22 cellular contexts compared by ENCODE assay signal in the genomic region with DNA sequence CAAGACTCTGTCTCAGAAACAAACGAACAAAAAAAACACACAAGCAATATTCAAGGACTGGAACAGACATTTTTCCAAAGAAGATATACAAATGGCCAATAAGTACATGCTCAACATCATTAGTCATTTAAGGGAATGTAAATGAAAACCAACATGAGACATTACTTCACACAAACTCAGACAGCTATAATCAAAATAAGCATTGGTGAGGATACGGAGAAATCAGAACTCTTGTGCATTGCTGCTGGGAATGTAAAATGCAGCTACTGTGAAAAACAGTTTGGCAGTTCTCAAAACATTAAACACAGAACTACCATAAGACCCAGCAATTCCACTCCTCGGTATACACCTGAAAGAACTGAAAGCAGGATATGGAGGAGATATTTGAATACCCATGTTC. TPM values are rescaled to one million over a fixed set of nuclear protein-coding genes. Genes with fewer than 3 reads are reported as not detected.
DNase-seq lines count a peak whose midpoint lies in the region; ATAC-seq and TF ChIP-seq lines count a peak whose summit lies in the region.
"Had no signal": no experiment of that assay in that cellular context is flagged by ENCODE, and none has a peak within 500 bp of the region (broad histone marks: within the 10 kb centered on the region; RNA-seq: fewer than 3 reads in every experiment).

No MANE protein-coding gene starts in this region.

- H3K4me1 ChIP-seq in CD4-positive, CD25-positive, alpha-beta regulatory T cell (ENCODE audit: control insufficient read depth, insufficient read depth, low read length, poor library complexity, severe bottlenecking): no peaks in the 10 kb centered on the region
- H3K4me1 ChIP-seq in HEK293 (ENCODE audit: control insufficient read depth, insufficient read depth, low read length) (no peaks in the 10 kb centered on the region), OCI-LY7 (ENCODE audit: insufficient read depth, low read length, poor library complexity, severe bottlenecking) (no peaks in the 10 kb centered on the region), esophagus squamous epithelium (no peaks in the 10 kb centered on the region)

- no peak for DNase-seq in CD4-positive, CD25-positive, alpha-beta regulatory T cell
- DNase-seq in chondrocyte (ENCODE audit: low spot score) (no peak), OCI-LY7 (ENCODE audit: low spot score) (no peak), esophagus squamous epithelium (lab: John Stamatoyannopoulos, UW) (no peak), GF-D8 (lab: John Stamatoyannopoulos, UW) (no peak)
- no peak for DNase-seq in naive thymus-derived CD8-positive, alpha-beta T cell
- DNase-seq: activated CD4-positive, alpha-beta T cell treated with anti-CD3 and anti-CD28 coated beads for 4 hours; activated gamma-delta T cell; amygdala; left colon; MM.1S; NCI-H69; SHP77; stimulated activated CD4-positive, alpha-beta T cell treated with anti-CD3 and anti-CD28 coated beads, Interleukin-1b, Interleukin-23, amount 100 ng/mL, for 48 hours had no signal

- TF ChIP-seq CTCF in HEK293 (tag by site-specific recombination; IDR thresholded peaks at IDR 0.05): no peak
- no peak for TF ChIP-seq CTCF in chondrocyte (IDR thresholded peaks at IDR 0.05)
- TF ChIP-seq CTCF in OCI-LY7 (conservative IDR thresholded peaks at IDR 0.05; ENCODE audit: low read length): no peak
- no peak for TF ChIP-seq CTCF in esophagus squamous epithelium (IDR thresholded peaks at IDR 0.05)

- CTCF ChIA-PET in HEK293 (lab: Yijun Ruan, JAX): no interaction called here
- CTCF ChIA-PET in OCI-LY7 (lab: Charles Lee; ENCODE audit: unreplicated experiment): no interaction called here

- H3K4me3 ChIP-seq in CD4-positive, CD25-positive, alpha-beta regulatory T cell (ENCODE audit: low read depth, low read length): no peak overlapping the region
- H3K4me3 ChIP-seq in HEK293 (ENCODE audit: low read depth, low read length) (no peak overlapping the region), OCI-LY7 (ENCODE audit: low read depth, low read length, poor library complexity, severe bottlenecking) (no peak overlapping the region), esophagus squamous epithelium (no peak overlapping the region)

- H4K20me1 ChIP-seq in OCI-LY7 (ENCODE audit: insufficient read depth, low read length): no peaks in the 10 kb centered on the region

- no peak overlapping the region for H3K4me3 Mint-ChIP-seq in CD4-positive, CD25-positive, alpha-beta regulatory T cell
- H3K4me3 Mint-ChIP-seq in chondrocyte (ENCODE audit: unreplicated experiment): peak overlapping the region; percentile 3
- no peak overlapping the region for H3K4me3 Mint-ChIP-seq in naive thymus-derived CD8-positive, alpha-beta T cell
- H3K4me3 Mint-ChIP-seq: central memory CD8-positive, alpha-beta T cell; nephron; stimulated activated memory B cell treated with anti-CD40 and anti-IgM and Interleukin-4, amounts not matched to agents 10 μg/mL and 1 μg/mL and 100 μg/mL, for 72 hours had no signal

- no peaks in the 10 kb centered on the region for H3K27me3 Mint-ChIP-seq in CD4-positive, CD25-positive, alpha-beta regulatory T cell
- no peaks in the 10 kb centered on the region for H3K27me3 Mint-ChIP-seq in chondrocyte (ENCODE audit: low read depth)
- H3K27me3 Mint-ChIP-seq in naive thymus-derived CD8-positive, alpha-beta T cell: no peaks in the 10 kb centered on the region
- H3K27me3 Mint-ChIP-seq: central memory CD8-positive, alpha-beta T cell; stimulated activated memory B cell treated with anti-CD40 and anti-IgM and Interleukin-4, amounts not matched to agents 10 μg/mL and 1 μg/mL and 100 μg/mL, for 72 hours had no signal

- H3K36me3 ChIP-seq in CD4-positive, CD25-positive, alpha-beta regulatory T cell (ENCODE audit: control insufficient read depth, insufficient read depth, low read length): peaks cover 35% of the 10 kb centered on the region
- H3K36me3 ChIP-seq in HEK293 (ENCODE audit: control insufficient read depth in 2 of 2, insufficient read depth in 1 of 2, low read length in 2 of 2) (peaks cover 37 to 87% of the 10 kb centered on the region in 2 experiments), OCI-LY7 (ENCODE audit: insufficient read depth, low read length) (peaks cover 81% of the 10 kb centered on the region), esophagus squamous epithelium (peaks cover 5 to 90% (median 15%) of the 10 kb centered on the region in 3 donors)

- H3K4me1 Mint-ChIP-seq in CD4-positive, CD25-positive, alpha-beta regulatory T cell: peaks cover 0 to 24% (median 9%) of the 10 kb centered on the region in 4 donors
- peaks cover 27% of the 10 kb centered on the region for H3K4me1 Mint-ChIP-seq in chondrocyte (ENCODE audit: low read depth)
- peaks cover 0 to 12% (median 4%) of the 10 kb centered on the region in 4 donors for H3K4me1 Mint-ChIP-seq in naive thymus-derived CD8-positive, alpha-beta T cell
- H3K4me1 Mint-ChIP-seq: central memory CD8-positive, alpha-beta T cell; nephron had no signal

- H3K27ac ChIP-seq in CD4-positive, CD25-positive, alpha-beta regulatory T cell (ENCODE audit: insufficient read depth, low read length, poor library complexity, severe bottlenecking): no peak overlapping the region
- H3K27ac ChIP-seq in HEK293 (ENCODE audit: extremely low read depth, low read depth, low read length) (no peak overlapping the region), OCI-LY7 (ENCODE audit: low read depth, low read length, poor library complexity, severe bottlenecking) (no peak overlapping the region), esophagus squamous epithelium (no peak overlapping the region)

- H3K36me3 Mint-ChIP-seq in CD4-positive, CD25-positive, alpha-beta regulatory T cell: peaks cover 32% of the 10 kb centered on the region
- peaks cover 9% of the 10 kb centered on the region for H3K36me3 Mint-ChIP-seq in chondrocyte (ENCODE audit: low read depth)
- peaks cover 0 to 75% (median 10%) of the 10 kb centered on the region in 3 donors for H3K36me3 Mint-ChIP-seq in naive thymus-derived CD8-positive, alpha-beta T cell

- H3K27ac Mint-ChIP-seq in CD4-positive, CD25-positive, alpha-beta regulatory T cell: peak overlapping the region; percentile 50 to 89 (median 82)
- H3K27ac Mint-ChIP-seq in chondrocyte (ENCODE audit: unreplicated experiment): peak overlapping the region; percentile 85
- peak overlapping the region in 6 of 10 donors; percentile 20 to 79 (median 66) for H3K27ac Mint-ChIP-seq in naive thymus-derived CD8-positive, alpha-beta T cell
- H3K27ac Mint-ChIP-seq: nephron; stimulated activated memory B cell treated with anti-CD40 and anti-IgM and Interleukin-4, amounts not matched to agents 10 μg/mL and 1 μg/mL and 100 μg/mL, for 72 hours had no signal

- BruUV-seq in OCI-LY7 (replicated peaks; lab: Mats Ljungman, UMichigan): no TSS peak

- H3K9me2 ChIP-seq in OCI-LY7 (ENCODE audit: insufficient read depth, low read length): no peaks in the 10 kb centered on the region

- no peak for TF ChIP-seq POLR2A in esophagus squamous epithelium (IDR thresholded peaks at IDR 0.05)

- no peaks in the 10 kb centered on the region for H3K79me2 ChIP-seq in OCI-LY7 (ENCODE audit: insufficient read depth, low read depth, low read length)

- no peak overlapping the region for H3K4me2 ChIP-seq in OCI-LY7 (ENCODE audit: low read length)

- no peaks in the 10 kb centered on the region for H3K9me3 ChIP-seq in CD4-positive, CD25-positive, alpha-beta regulatory T cell (ENCODE audit: control insufficient read depth in 2 of 2, low read length in 2 of 2)
- H3K9me3 ChIP-seq in HEK293 (ENCODE audit: control insufficient read depth, insufficient read depth, low read depth, low read length) (no peaks in the 10 kb centered on the region), OCI-LY7 (ENCODE audit: low read length) (no peaks in the 10 kb centered on the region), esophagus squamous epithelium (no peaks in the 10 kb centered on the region)

- H3K9me3 Mint-ChIP-seq in CD4-positive, CD25-positive, alpha-beta regulatory T cell: no peaks in the 10 kb centered on the region
- H3K9me3 Mint-ChIP-seq in chondrocyte (ENCODE audit: low read depth): no peaks in the 10 kb centered on the region
- no peaks in the 10 kb centered on the region for H3K9me3 Mint-ChIP-seq in naive thymus-derived CD8-positive, alpha-beta T cell
- H3K9me3 Mint-ChIP-seq: central memory CD8-positive, alpha-beta T cell; nephron; stimulated activated memory B cell treated with anti-CD40 and anti-IgM and Interleukin-4, amounts not matched to agents 10 μg/mL and 1 μg/mL and 100 μg/mL, for 72 hours had no signal

- H3K27me3 ChIP-seq in CD4-positive, CD25-positive, alpha-beta regulatory T cell (ENCODE audit: control insufficient read depth, insufficient read depth, low read length): no peaks in the 10 kb centered on the region
- no peaks in the 10 kb centered on the region for H3K27me3 ChIP-seq in esophagus squamous epithelium

- 44 to 45% methylated on average over 3 of the region's 3 CpGs for WGBS in esophagus squamous epithelium, 2 donors

- intact Hi-C loops in OCI-LY7 (cut with micrococcal nuclease; ENCODE audit: unreplicated experiment): no loop called here
- intact Hi-C loops in esophagus squamous epithelium (cut with DNase I): no loop called here

- POLR2A ChIA-PET in HEK293 (lab: Yijun Ruan, JAX) (no interaction called here), OCI-LY7 (lab: Charles Lee) (no interaction called here)
- POLR2A ChIA-PET in naive thymus-derived CD8-positive, alpha-beta T cell (lab: Charles Lee): no interaction called here

- ATAC-seq in CD4-positive, CD25-positive, alpha-beta regulatory T cell (ENCODE audit: low read depth in 2 of 2): no peak
- no peak for ATAC-seq in naive thymus-derived CD8-positive, alpha-beta T cell
- ATAC-seq: left colon; stimulated activated memory B cell treated with anti-CD40 and anti-IgM and Interleukin-4, amounts not matched to agents 10 μg/mL and 1 μg/mL and 100 μg/mL, for 72 hours had no signal

- no peak overlapping the region for H2AFZ ChIP-seq in OCI-LY7 (ENCODE audit: low read length)

RNA-seq across cellular contexts. Expression of a gene that starts 15.4 kb away (rescaled TPM):
- 74.7 TPM for total RNA-seq in CD4-positive, CD25-positive, alpha-beta regulatory T cell
- 10 to 100 TPM; 11.0 to 23.0 (median 18.9) TPM for polyA plus RNA-seq in CD4-positive, CD25-positive, alpha-beta regulatory T cell
- total RNA-seq in chondrocyte (24.0 to 32.3 TPM (median 27.0 TPM) in 3 replicates), OCI-LY7 (2022) (58.8 and 65.5 TPM in 2 replicates), esophagus squamous epithelium (10 to 100 TPM; 13.0 to 36.4 (median 22.3) TPM)
- total RNA-seq in naive thymus-derived CD8-positive, alpha-beta T cell: 10 to 100 TPM; 81.3 to 93.0 TPM
- polyA plus RNA-seq in naive thymus-derived CD8-positive, alpha-beta T cell: 10 to 100 TPM; 10.4 to 19.4 (median 18.5) TPM
- 30.7 and 39.1 TPM in 2 replicates for total RNA-seq in OCI-LY7 (2014; rRNA removed; shearing (Covaris generic))

RNA-seq across cellular contexts. Expression of a gene that starts 16.1 kb away (rescaled TPM):
- not detected for total RNA-seq in CD4-positive, CD25-positive, alpha-beta regulatory T cell
- under 1 TPM in 1 of 4 donors, not detected in 3; 0.09 TPM for polyA plus RNA-seq in CD4-positive, CD25-positive, alpha-beta regulatory T cell
- total RNA-seq in chondrocyte: not detected in 3 replicates
- not detected for total RNA-seq in naive thymus-derived CD8-positive, alpha-beta T cell
- under 1 TPM in 1 of 3 donors, not detected in 2; 0.06 TPM for polyA plus RNA-seq in naive thymus-derived CD8-positive, alpha-beta T cell
- not detected in 2 replicates for total RNA-seq in OCI-LY7 (2014; rRNA removed; shearing (Covaris generic))
- total RNA-seq in OCI-LY7 (2022): 0.11 TPM in 1 of 2 replicates, not detected in the other
- not detected for total RNA-seq in esophagus squamous epithelium
- total RNA-seq: epithelial cell of proximal tubule, glomerular endothelial cell, posterior vena cava had no signal
- polyA plus RNA-seq: thymus had no signal

RNA-seq across cellular contexts. Expression of a gene that starts 40.8 kb away (rescaled TPM):
- total RNA-seq in CD4-positive, CD25-positive, alpha-beta regulatory T cell: 41.8 TPM
- polyA plus RNA-seq in CD4-positive, CD25-positive, alpha-beta regulatory T cell: 10 to 100 TPM; 18.6 to 24.8 (median 21.9) TPM
- total RNA-seq in chondrocyte (19.9 to 27.4 TPM (median 23.7 TPM) in 3 replicates), OCI-LY7 (2022) (51.3 and 58.2 TPM in 2 replicates), esophagus squamous epithelium (10 to 100 TPM in 3 of 4 donors, 1 to 10 TPM in 1; 7.2 to 26.0 (median 16.0) TPM)
- total RNA-seq in naive thymus-derived CD8-positive, alpha-beta T cell: 10 to 100 TPM; 64.5 to 73.2 TPM
- 10 to 100 TPM in 2 of 3 donors, 1 to 10 TPM in 1; 9.8 to 30.0 (median 28.7) TPM for polyA plus RNA-seq in naive thymus-derived CD8-positive, alpha-beta T cell
- total RNA-seq in OCI-LY7 (2014; rRNA removed; shearing (Covaris generic)): 28.9 and 41.9 TPM in 2 replicates

RNA-seq across cellular contexts. Expression of a gene that starts 47.5 kb away (rescaled TPM):
- total RNA-seq in CD4-positive, CD25-positive, alpha-beta regulatory T cell: 5.0 TPM
- polyA plus RNA-seq in CD4-positive, CD25-positive, alpha-beta regulatory T cell: 1 to 10 TPM in 1 of 4 donors, under 1 TPM in 2, not detected in 1; 0.65 to 1.0 (median 0.68) TPM
- total RNA-seq in chondrocyte (32.4 to 50.5 TPM (median 33.6 TPM) in 3 replicates), OCI-LY7 (2022) (1.7 and 2.4 TPM in 2 replicates), esophagus squamous epithelium (10 to 100 TPM; 24.3 to 37.8 (median 32.6) TPM)
- 1 to 10 TPM; 6.3 to 7.0 TPM for total RNA-seq in naive thymus-derived CD8-positive, alpha-beta T cell
- polyA plus RNA-seq in naive thymus-derived CD8-positive, alpha-beta T cell: 1 to 10 TPM in 1 of 3 donors, under 1 TPM in 2; 0.57 to 1.4 (median 0.59) TPM
- 0.67 and 1.6 TPM in 2 replicates for total RNA-seq in OCI-LY7 (2014; rRNA removed; shearing (Covaris generic))
